ENCODE assay signal across 8 cellular contexts in genomic region chr16:19114359-19115147, GRCh38. TPM values are rescaled to one million over a fixed set of nuclear protein-coding genes. Genes with fewer than 3 reads are reported as not detected.
DNase-seq lines count a peak whose midpoint lies in the region; ATAC-seq and TF ChIP-seq lines count a peak whose summit lies in the region.

No MANE protein-coding gene starts in this region.

- ATAC-seq in GM19467 (IDR thresholded peaks at IDR 0.05; ENCODE audit: unreplicated experiment): peak; percentile 35
- no peak for ATAC-seq in GM19463 (IDR thresholded peaks at IDR 0.05; ENCODE audit: unreplicated experiment)
- ATAC-seq in GM18873 (IDR thresholded peaks at IDR 0.05; ENCODE audit: low FRiP score, unreplicated experiment): no peak

- no peaks in the 10 kb centered on the region for H3K27me3 Mint-ChIP-seq in nephron progenitor cell (ENCODE audit: low read depth, poor library complexity)

- peaks cover 5% of the 10 kb centered on the region for H3K36me3 Mint-ChIP-seq in nephron progenitor cell (ENCODE audit: low read depth)

- CTCF ChIA-PET in BJ (lab: Yijun Ruan, JAX): interaction anchor here (0.8 to 3.4 kb wide), 8 partner anchors 9 to 65 kb away, joined by 3 to 12 read pairs (median 5); no protein-coding TSS in a partner anchor

- POLR2A ChIA-PET in BJ (lab: Charles Lee): no interaction called here

- H3K36me3 ChIP-seq in BJ (ENCODE audit: control insufficient read depth, insufficient read depth, low read length) (peaks cover 10% of the 10 kb centered on the region), WERI-Rb-1 (no peaks in the 10 kb centered on the region)

- H3K9me3 ChIP-seq in WERI-Rb-1 (ENCODE audit: severe bottlenecking): no peaks in the 10 kb centered on the region

- peak overlapping the region; percentile 75 for H3K4me3 ChIP-seq in BJ (ENCODE audit: low read depth, low read length)
- H3K4me3 ChIP-seq in WERI-Rb-1 (ENCODE audit: low read depth, low read length): peak overlapping the region; percentile 41
- peak overlapping the region; percentile 71 for H3K4me3 ChIP-seq in fibroblast of mammary gland (ENCODE audit: control insufficient read depth, low read depth, low read length)

- no peak for DNase-seq in BJ (ENCODE audit: low read depth)
- DNase-seq in WERI-Rb-1: no peak
- peak; percentile 67 for DNase-seq in fibroblast of mammary gland (ENCODE audit: low read depth)
- no peak for DNase-seq in nephron progenitor cell
- DNase-seq in activated CD4-positive, CD25-positive, alpha-beta regulatory T cell treated with anti-CD3 and anti-CD28 coated beads, Interleukin-2, amount 50 U/mL, for 72 hours: no peak

- peaks cover 47% of the 10 kb centered on the region for H3K4me1 Mint-ChIP-seq in nephron progenitor cell

- no peaks in the 10 kb centered on the region for H3K27me3 ChIP-seq in BJ (ENCODE audit: control insufficient read depth, insufficient read depth, low read length)
- no peaks in the 10 kb centered on the region for H3K27me3 ChIP-seq in WERI-Rb-1 (ENCODE audit: insufficient read depth, low read depth, severe bottlenecking)

- peak overlapping the region; percentile 78 for H3K4me3 Mint-ChIP-seq in nephron progenitor cell

- no peak overlapping the region for H3K27ac Mint-ChIP-seq in nephron progenitor cell

- peak overlapping the region; percentile 79 for H3K27ac ChIP-seq in WERI-Rb-1

- TF ChIP-seq CTCF in BJ (IDR thresholded peaks at IDR 0.05; ENCODE audit: insufficient read depth, low read depth, low read length): peak; percentile 43
- no peak for TF ChIP-seq CTCF in WERI-Rb-1 (IDR thresholded peaks at IDR 0.05; ENCODE audit: low read depth, low read length)
- no peak for TF ChIP-seq CTCF in fibroblast of mammary gland (conservative IDR thresholded peaks at IDR 0.05; ENCODE audit: control insufficient read depth, insufficient read depth, low read depth, low read length)
- TF ChIP-seq CTCF in nephron progenitor cell (IDR thresholded peaks at IDR 0.05): no peak

- H3K9me3 Mint-ChIP-seq in nephron progenitor cell: no peaks in the 10 kb centered on the region

RNA-seq across cellular contexts. Expression of gene ITPRIPL2, which starts 0.8 kb away (rescaled TPM):
- 14.9 and 15.8 TPM in 2 replicates for polyA plus RNA-seq in BJ (2011; rRNA removed)
- polyA minus RNA-seq in BJ (2011; rRNA and poly(A)+ RNA removed): 17.2 and 19.7 TPM in 2 replicates

RNA-seq across cellular contexts. Expression of gene COQ7, which starts 47.1 kb away (rescaled TPM):
- polyA plus RNA-seq in BJ (2011; rRNA removed): 10.7 and 13.1 TPM in 2 replicates
- polyA minus RNA-seq in BJ (2011; rRNA and poly(A)+ RNA removed): 8.8 and 10.4 TPM in 2 replicates

RNA-seq across cellular contexts. Expression of gene SYT17, which starts 53.5 kb away (rescaled TPM):
- polyA plus RNA-seq in BJ (2011; rRNA removed): 0.09 TPM in 1 of 2 replicates, not detected in the other
- polyA minus RNA-seq in BJ (2011; rRNA and poly(A)+ RNA removed): 0.05 and 0.43 TPM in 2 replicates
